In genomic region chr20:25194333-25194972, GRCh38 we compare ENCODE assay signal across 8 cellular contexts. TPM values are rescaled to one million over a fixed set of nuclear protein-coding genes. Genes with fewer than 3 reads are reported as not detected.
A peak's percentile ranks its signal among the peaks of the same experiment; 100 is the strongest.
DNase-seq lines count a peak whose midpoint lies in the region; ATAC-seq and TF ChIP-seq lines count a peak whose summit lies in the region.

No MANE protein-coding gene starts in this region.

- H3K27ac Mint-ChIP-seq in activated T-helper 1 cell treated with anti-CD3 and anti-CD28 coated beads, Interleukin-12 subunit alpha, Interleukin-12 subunit beta, Interleukin-2, Interleukin-4 antibody, amounts not matched to agents 30 ng/mL and 10 ng/mL and 1 ng/mL, durations not matched to agents 14 hours and 24 hours and 36 hours: no peak overlapping the region
- H3K27ac Mint-ChIP-seq in naive thymus-derived CD8-positive, alpha-beta T cell: peak overlapping the region; percentile 78 to 98 (median 96)
- no peak overlapping the region for H3K27ac Mint-ChIP-seq in type B pancreatic cell

- intact Hi-C loops in left ventricle myocardium inferior (cut with micrococcal nuclease): loop anchor here (10.0 kb wide), 1 partner anchor 200 kb away; the partner anchor contains the start of gene ABHD12
- intact Hi-C loops in left cardiac atrium (cut with DNase I): loop anchor here (5.0 to 10.0 kb wide), 2 partner anchors 200 to 202 kb away; partner anchors contain the start of gene APMAP (in 2 of the 2)
- intact Hi-C loops in activated T-helper 1 cell treated with anti-CD3 and anti-CD28 coated beads, Interleukin-12 subunit alpha, Interleukin-12 subunit beta, Interleukin-2, Interleukin-4 antibody, amounts not matched to agents 30 ng/mL and 10 ng/mL and 1 ng/mL, durations not matched to agents 14 hours and 24 hours and 36 hours (cut with micrococcal nuclease): no loop called here

- H3K36me3 ChIP-seq in left ventricle myocardium inferior: no peaks in the 10 kb centered on the region

- H3K36me3 Mint-ChIP-seq in activated T-helper 1 cell treated with anti-CD3 and anti-CD28 coated beads, Interleukin-12 subunit alpha, Interleukin-12 subunit beta, Interleukin-2, Interleukin-4 antibody, amounts not matched to agents 30 ng/mL and 10 ng/mL and 1 ng/mL, durations not matched to agents 14 hours and 24 hours and 36 hours (ENCODE audit: low read depth): no peaks in the 10 kb centered on the region
- no peaks in the 10 kb centered on the region for H3K36me3 Mint-ChIP-seq in naive thymus-derived CD8-positive, alpha-beta T cell
- peaks cover 4% of the 10 kb centered on the region for H3K36me3 Mint-ChIP-seq in type B pancreatic cell

- H3K27ac ChIP-seq in left ventricle myocardium inferior (replicated peaks): peak overlapping the region; percentile 96

- TF ChIP-seq CTCF in left ventricle myocardium inferior (IDR thresholded peaks at IDR 0.05; ENCODE audit: borderline replicate concordance) (no peak), type B pancreatic cell (conservative IDR thresholded peaks at IDR 0.05) (no peak)

- peaks cover 6% of the 10 kb centered on the region for H3K27me3 Mint-ChIP-seq in activated T-helper 1 cell treated with anti-CD3 and anti-CD28 coated beads, Interleukin-12 subunit alpha, Interleukin-12 subunit beta, Interleukin-2, Interleukin-4 antibody, amounts not matched to agents 30 ng/mL and 10 ng/mL and 1 ng/mL, durations not matched to agents 14 hours and 24 hours and 36 hours (ENCODE audit: insufficient read depth)
- H3K27me3 Mint-ChIP-seq in naive thymus-derived CD8-positive, alpha-beta T cell: peaks cover 0 to 5% (median 0%) of the 10 kb centered on the region in 5 donors
- H3K27me3 Mint-ChIP-seq in type B pancreatic cell: no peaks in the 10 kb centered on the region

- H3K9me3 Mint-ChIP-seq in activated T-helper 1 cell treated with anti-CD3 and anti-CD28 coated beads, Interleukin-12 subunit alpha, Interleukin-12 subunit beta, Interleukin-2, Interleukin-4 antibody, amounts not matched to agents 30 ng/mL and 10 ng/mL and 1 ng/mL, durations not matched to agents 14 hours and 24 hours and 36 hours: no peaks in the 10 kb centered on the region
- H3K9me3 Mint-ChIP-seq in naive thymus-derived CD8-positive, alpha-beta T cell: no peaks in the 10 kb centered on the region
- no peaks in the 10 kb centered on the region for H3K9me3 Mint-ChIP-seq in type B pancreatic cell

- peak overlapping the region; percentile 98 for H3K4me3 ChIP-seq in left ventricle myocardium inferior

- POLR2A ChIA-PET in naive thymus-derived CD8-positive, alpha-beta T cell (lab: Charles Lee): interaction anchor here (0.5 to 3.4 kb wide), 15 partner anchors 10 to 201 kb away, joined by 3 to 36 read pairs (median 5); partner anchors contain the start of genes ACSS1, APMAP and PYGB

- H3K9me3 ChIP-seq in left ventricle myocardium inferior (replicated peaks): no peaks in the 10 kb centered on the region

- no peak for DNase-seq in left ventricle myocardium inferior
- no peak for DNase-seq in left cardiac atrium
- no peak for DNase-seq in activated T-helper 1 cell treated with anti-CD3 and anti-CD28 coated beads, Interleukin-12 subunit alpha, Interleukin-12 subunit beta, Interleukin-2, Interleukin-4 antibody, amounts not matched to agents 30 ng/mL and 10 ng/mL and 1 ng/mL, durations not matched to agents 14 hours and 24 hours and 36 hours (ENCODE audit: low spot score)
- no peak for DNase-seq in naive thymus-derived CD8-positive, alpha-beta T cell
- no peak for DNase-seq in type B pancreatic cell (ENCODE audit: extremely low spot score, unreplicated experiment)
- no peak for DNase-seq in OCI-M2 (lab: John Stamatoyannopoulos, UW; ENCODE audit: unreplicated experiment)

- ATAC-seq in left cardiac atrium (no peak), GM21529 (IDR thresholded peaks at IDR 0.05; ENCODE audit: unreplicated experiment) (no peak), GM21360 (IDR thresholded peaks at IDR 0.05; ENCODE audit: unreplicated experiment) (no peak)
- no peak for ATAC-seq in naive thymus-derived CD8-positive, alpha-beta T cell

- no peaks in the 10 kb centered on the region for H3K27me3 ChIP-seq in left ventricle myocardium inferior (ENCODE audit: low read depth)

- H3K4me3 Mint-ChIP-seq in activated T-helper 1 cell treated with anti-CD3 and anti-CD28 coated beads, Interleukin-12 subunit alpha, Interleukin-12 subunit beta, Interleukin-2, Interleukin-4 antibody, amounts not matched to agents 30 ng/mL and 10 ng/mL and 1 ng/mL, durations not matched to agents 14 hours and 24 hours and 36 hours: peak overlapping the region; percentile 91
- H3K4me3 Mint-ChIP-seq in naive thymus-derived CD8-positive, alpha-beta T cell: peak overlapping the region; percentile 84 to 95 (median 92)
- peak overlapping the region; percentile 82 for H3K4me3 Mint-ChIP-seq in type B pancreatic cell

- peaks cover 20% of the 10 kb centered on the region for H3K4me1 Mint-ChIP-seq in activated T-helper 1 cell treated with anti-CD3 and anti-CD28 coated beads, Interleukin-12 subunit alpha, Interleukin-12 subunit beta, Interleukin-2, Interleukin-4 antibody, amounts not matched to agents 30 ng/mL and 10 ng/mL and 1 ng/mL, durations not matched to agents 14 hours and 24 hours and 36 hours (ENCODE audit: low read depth)
- H3K4me1 Mint-ChIP-seq in naive thymus-derived CD8-positive, alpha-beta T cell: peaks cover 26 to 50% (median 40%) of the 10 kb centered on the region in 4 donors
- H3K4me1 Mint-ChIP-seq in type B pancreatic cell (ENCODE audit: unreplicated experiment): peaks cover 27% of the 10 kb centered on the region

- peaks cover 70% of the 10 kb centered on the region for H3K4me1 ChIP-seq in left ventricle myocardium inferior

RNA-seq across cellular contexts. Expression of gene ENTPD6, which starts 1.1 kb away (rescaled TPM):
- total RNA-seq in left ventricle myocardium inferior (106 TPM), left cardiac atrium (100 to 1,000 TPM; 110 to 127 TPM), type B pancreatic cell (ENCODE audit: low replicate concordance) (64.1 and 78.3 TPM in 2 replicates)
- total RNA-seq in activated T-helper 1 cell treated with anti-CD3 and anti-CD28 coated beads, Interleukin-12 subunit alpha, Interleukin-12 subunit beta, Interleukin-2, Interleukin-4 antibody, amounts not matched to agents 30 ng/mL and 10 ng/mL and 1 ng/mL, durations not matched to agents 14 hours and 24 hours and 36 hours: 42.5 and 43.5 TPM in 2 replicates
- total RNA-seq in naive thymus-derived CD8-positive, alpha-beta T cell: 100 to 1,000 TPM; 109 to 110 TPM
- polyA plus RNA-seq in naive thymus-derived CD8-positive, alpha-beta T cell: 10 to 100 TPM; 39.9 to 50.5 (median 44.7) TPM

RNA-seq across cellular contexts. Expression of gene PYGB, which starts 53.4 kb away (rescaled TPM):
- 218 TPM for total RNA-seq in left ventricle myocardium inferior
- 100 to 1,000 TPM; 103 to 152 TPM for total RNA-seq in left cardiac atrium
- total RNA-seq in activated T-helper 1 cell treated with anti-CD3 and anti-CD28 coated beads, Interleukin-12 subunit alpha, Interleukin-12 subunit beta, Interleukin-2, Interleukin-4 antibody, amounts not matched to agents 30 ng/mL and 10 ng/mL and 1 ng/mL, durations not matched to agents 14 hours and 24 hours and 36 hours: 36.8 and 38.5 TPM in 2 replicates
- total RNA-seq in naive thymus-derived CD8-positive, alpha-beta T cell: 10 to 100 TPM; 50.2 to 54.4 TPM
- polyA plus RNA-seq in naive thymus-derived CD8-positive, alpha-beta T cell: 100 to 1,000 TPM in 1 of 3 donors, 10 to 100 TPM in 2; 39.9 to 107 (median 71.3) TPM
- total RNA-seq in type B pancreatic cell (ENCODE audit: low replicate concordance): 39.3 and 52.2 TPM in 2 replicates

Comparison
In these comparisons a context has a peak if more than half of its experiments do, and no peak if none do; other contexts are left out.
1. H3K27ac Mint-ChIP-seq: peak in naive thymus-derived CD8-positive, alpha-beta T cell (10 of 10); none in activated T-helper 1 cell treated with anti-CD3 and anti-CD28 coated beads, Interleukin-12 subunit alpha, Interleukin-12 subunit beta, Interleukin-2, Interleukin-4 antibody, amounts not matched to agents 30 ng/mL and 10 ng/mL and 1 ng/mL, durations not matched to agents 14 hours and 24 hours and 36 hours (single experiment) and type B pancreatic cell (single experiment).
2. Peak in every context shown above with its lines, with median percentiles within 50 percentile points of each other: H3K4me3 Mint-ChIP-seq.